1 cellular context compared by ENCODE assay signal in genomic region chr17:36933174-36934143, GRCh38.
TF ChIP-seq lines count a peak whose summit lies in the region.

No MANE protein-coding gene starts in this region.

TF ChIP-seq in HepG2, 621 proteins besides CTCF, POLR2A, EP300 and RAD21 (continued from another document):
- TF ChIP-seq ZFX (CRISPR knock-in tag; IDR thresholded peaks at IDR 0.05; ENCODE audit: low read depth), result no peak
- TF ChIP-seq ZNF740 (CRISPR knock-in tag; IDR thresholded peaks at IDR 0.05), result no peak
